In genomic region chr17:56770427-56770826, GRCh38 we compare ENCODE assay signal across 1 cellular context.
A peak's percentile ranks its signal among the peaks of the same experiment; 100 is the strongest.
TF ChIP-seq lines count a peak whose summit lies in the region.

No MANE protein-coding gene starts in this region.

TF ChIP-seq in HepG2, 621 proteins besides CTCF, POLR2A, EP300 and RAD21 (continued from another document):
- no peak for TF ChIP-seq MYPOP (CRISPR knock-in tag; IDR thresholded peaks at IDR 0.05)
- 0 out of 2 replicates have a peak, but pooled peaks have one; percentile 36 for TF ChIP-seq SP1 (IDR thresholded peaks at IDR 0.05)
- TF ChIP-seq SP1 (CRISPR knock-in tag; IDR thresholded peaks at IDR 0.05), result no peak
- no peak for TF ChIP-seq ZNF136 (CRISPR knock-in tag; IDR thresholded peaks at IDR 0.05; ENCODE audit: low read depth)
- no peak for TF ChIP-seq THYN1 (CRISPR knock-in tag; IDR thresholded peaks at IDR 0.05; ENCODE audit: borderline replicate concordance, low read depth)
- no peak for TF ChIP-seq ZNF605 (CRISPR knock-in tag; IDR thresholded peaks at IDR 0.05)
- no peak for TF ChIP-seq ZNF761 (CRISPR knock-in tag; conservative IDR thresholded peaks at IDR 0.05)
- TF ChIP-seq NBN (conservative IDR thresholded peaks at IDR 0.05), result peak; percentile 92; the same call in 1 of the 2 replicates
- TF ChIP-seq, protein P1, sequence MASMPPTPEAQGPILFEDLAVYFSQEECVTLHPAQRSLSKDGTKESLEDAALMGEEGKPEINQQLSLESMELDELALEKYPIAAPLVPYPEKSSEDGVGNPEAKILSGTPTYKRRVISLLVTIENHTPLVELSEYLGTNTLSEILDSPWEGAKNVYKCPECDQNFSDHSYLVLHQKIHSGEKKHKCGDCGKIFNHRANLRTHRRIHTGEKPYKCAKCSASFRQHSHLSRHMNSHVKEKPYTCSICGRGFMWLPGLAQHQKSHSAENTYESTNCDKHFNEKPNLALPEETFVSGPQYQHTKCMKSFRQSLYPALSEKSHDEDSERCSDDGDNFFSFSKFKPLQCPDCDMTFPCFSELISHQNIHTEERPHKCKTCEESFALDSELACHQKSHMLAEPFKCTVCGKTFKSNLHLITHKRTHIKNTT (CRISPR knock-in tag; IDR thresholded peaks at IDR 0.05), result no peak
- TF ChIP-seq BHLHE40 (IDR thresholded peaks at IDR 0.05; ENCODE audit: low read length), result no peak
- no peak for TF ChIP-seq KDM4B (CRISPR knock-in tag; IDR thresholded peaks at IDR 0.05)
- TF ChIP-seq ZNF724P (CRISPR knock-in tag; IDR thresholded peaks at IDR 0.05; ENCODE audit: borderline replicate concordance), result no peak
- no peak for TF ChIP-seq MED13 (CRISPR knock-in tag; IDR thresholded peaks at IDR 0.05)
- TF ChIP-seq REST (IDR thresholded peaks at IDR 0.05; ENCODE audit: borderline replicate concordance in 1 of 2, low read depth in 1 of 2, low read length in 2 of 2), result no peak
- TF ChIP-seq ZNF17 (CRISPR knock-in tag; IDR thresholded peaks at IDR 0.05), result no peak
- TF ChIP-seq ZNF850 (CRISPR knock-in tag; conservative IDR thresholded peaks at IDR 0.05), result no peak
- TF ChIP-seq SOX6 (IDR thresholded peaks at IDR 0.05), result 0 out of 2 replicates have a peak, but pooled peaks have one; percentile 9
- no peak for TF ChIP-seq SOX6 (CRISPR knock-in tag; IDR thresholded peaks at IDR 0.05)
- TF ChIP-seq, protein P2, sequence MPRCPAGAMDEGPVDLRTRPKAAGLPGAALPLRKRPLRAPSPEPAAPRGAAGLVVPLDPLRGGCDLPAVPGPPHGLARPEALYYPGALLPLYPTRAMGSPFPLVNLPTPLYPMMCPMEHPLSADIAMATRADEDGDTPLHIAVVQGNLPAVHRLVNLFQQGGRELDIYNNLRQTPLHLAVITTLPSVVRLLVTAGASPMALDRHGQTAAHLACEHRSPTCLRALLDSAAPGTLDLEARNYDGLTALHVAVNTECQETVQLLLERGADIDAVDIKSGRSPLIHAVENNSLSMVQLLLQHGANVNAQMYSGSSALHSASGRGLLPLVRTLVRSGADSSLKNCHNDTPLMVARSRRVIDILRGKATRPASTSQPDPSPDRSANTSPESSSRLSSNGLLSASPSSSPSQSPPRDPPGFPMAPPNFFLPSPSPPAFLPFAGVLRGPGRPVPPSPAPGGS (CRISPR knock-in tag; IDR thresholded peaks at IDR 0.05), result no peak
- no peak for TF ChIP-seq SALL2 (CRISPR knock-in tag; IDR thresholded peaks at IDR 0.05)
- no peak for TF ChIP-seq ZNF138 (CRISPR knock-in tag; IDR thresholded peaks at IDR 0.05; ENCODE audit: low read depth)
- TF ChIP-seq, protein P3, sequence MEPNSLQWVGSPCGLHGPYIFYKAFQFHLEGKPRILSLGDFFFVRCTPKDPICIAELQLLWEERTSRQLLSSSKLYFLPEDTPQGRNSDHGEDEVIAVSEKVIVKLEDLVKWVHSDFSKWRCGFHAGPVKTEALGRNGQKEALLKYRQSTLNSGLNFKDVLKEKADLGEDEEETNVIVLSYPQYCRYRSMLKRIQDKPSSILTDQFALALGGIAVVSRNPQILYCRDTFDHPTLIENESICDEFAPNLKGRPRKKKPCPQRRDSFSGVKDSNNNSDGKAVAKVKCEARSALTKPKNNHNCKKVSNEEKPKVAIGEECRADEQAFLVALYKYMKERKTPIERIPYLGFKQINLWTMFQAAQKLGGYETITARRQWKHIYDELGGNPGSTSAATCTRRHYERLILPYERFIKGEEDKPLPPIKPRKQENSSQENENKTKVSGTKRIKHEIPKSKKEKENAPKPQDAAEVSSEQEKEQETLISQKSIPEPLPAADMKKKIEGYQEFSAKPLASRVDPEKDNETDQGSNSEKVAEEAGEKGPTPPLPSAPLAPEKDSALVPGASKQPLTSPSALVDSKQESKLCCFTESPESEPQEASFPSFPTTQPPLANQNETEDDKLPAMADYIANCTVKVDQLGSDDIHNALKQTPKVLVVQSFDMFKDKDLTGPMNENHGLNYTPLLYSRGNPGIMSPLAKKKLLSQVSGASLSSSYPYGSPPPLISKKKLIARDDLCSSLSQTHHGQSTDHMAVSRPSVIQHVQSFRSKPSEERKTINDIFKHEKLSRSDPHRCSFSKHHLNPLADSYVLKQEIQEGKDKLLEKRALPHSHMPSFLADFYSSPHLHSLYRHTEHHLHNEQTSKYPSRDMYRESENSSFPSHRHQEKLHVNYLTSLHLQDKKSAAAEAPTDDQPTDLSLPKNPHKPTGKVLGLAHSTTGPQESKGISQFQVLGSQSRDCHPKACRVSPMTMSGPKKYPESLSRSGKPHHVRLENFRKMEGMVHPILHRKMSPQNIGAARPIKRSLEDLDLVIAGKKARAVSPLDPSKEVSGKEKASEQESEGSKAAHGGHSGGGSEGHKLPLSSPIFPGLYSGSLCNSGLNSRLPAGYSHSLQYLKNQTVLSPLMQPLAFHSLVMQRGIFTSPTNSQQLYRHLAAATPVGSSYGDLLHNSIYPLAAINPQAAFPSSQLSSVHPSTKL (CRISPR knock-in tag; IDR thresholded peaks at IDR 0.05), result no peak
- no peak for TF ChIP-seq HDAC1 (CRISPR knock-in tag; IDR thresholded peaks at IDR 0.05)
- TF ChIP-seq GMEB1 (CRISPR knock-in tag; IDR thresholded peaks at IDR 0.05; ENCODE audit: borderline replicate concordance), result no peak
- TF ChIP-seq ZNF772 (CRISPR knock-in tag; IDR thresholded peaks at IDR 0.05), result no peak
- no peak for TF ChIP-seq PPARG (CRISPR knock-in tag; conservative IDR thresholded peaks at IDR 0.05)
- no peak for TF ChIP-seq SNAI1 (CRISPR knock-in tag; IDR thresholded peaks at IDR 0.05; ENCODE audit: borderline replicate concordance)
- no peak for TF ChIP-seq ZNF512 (CRISPR knock-in tag; IDR thresholded peaks at IDR 0.05)
- TF ChIP-seq, protein P4, sequence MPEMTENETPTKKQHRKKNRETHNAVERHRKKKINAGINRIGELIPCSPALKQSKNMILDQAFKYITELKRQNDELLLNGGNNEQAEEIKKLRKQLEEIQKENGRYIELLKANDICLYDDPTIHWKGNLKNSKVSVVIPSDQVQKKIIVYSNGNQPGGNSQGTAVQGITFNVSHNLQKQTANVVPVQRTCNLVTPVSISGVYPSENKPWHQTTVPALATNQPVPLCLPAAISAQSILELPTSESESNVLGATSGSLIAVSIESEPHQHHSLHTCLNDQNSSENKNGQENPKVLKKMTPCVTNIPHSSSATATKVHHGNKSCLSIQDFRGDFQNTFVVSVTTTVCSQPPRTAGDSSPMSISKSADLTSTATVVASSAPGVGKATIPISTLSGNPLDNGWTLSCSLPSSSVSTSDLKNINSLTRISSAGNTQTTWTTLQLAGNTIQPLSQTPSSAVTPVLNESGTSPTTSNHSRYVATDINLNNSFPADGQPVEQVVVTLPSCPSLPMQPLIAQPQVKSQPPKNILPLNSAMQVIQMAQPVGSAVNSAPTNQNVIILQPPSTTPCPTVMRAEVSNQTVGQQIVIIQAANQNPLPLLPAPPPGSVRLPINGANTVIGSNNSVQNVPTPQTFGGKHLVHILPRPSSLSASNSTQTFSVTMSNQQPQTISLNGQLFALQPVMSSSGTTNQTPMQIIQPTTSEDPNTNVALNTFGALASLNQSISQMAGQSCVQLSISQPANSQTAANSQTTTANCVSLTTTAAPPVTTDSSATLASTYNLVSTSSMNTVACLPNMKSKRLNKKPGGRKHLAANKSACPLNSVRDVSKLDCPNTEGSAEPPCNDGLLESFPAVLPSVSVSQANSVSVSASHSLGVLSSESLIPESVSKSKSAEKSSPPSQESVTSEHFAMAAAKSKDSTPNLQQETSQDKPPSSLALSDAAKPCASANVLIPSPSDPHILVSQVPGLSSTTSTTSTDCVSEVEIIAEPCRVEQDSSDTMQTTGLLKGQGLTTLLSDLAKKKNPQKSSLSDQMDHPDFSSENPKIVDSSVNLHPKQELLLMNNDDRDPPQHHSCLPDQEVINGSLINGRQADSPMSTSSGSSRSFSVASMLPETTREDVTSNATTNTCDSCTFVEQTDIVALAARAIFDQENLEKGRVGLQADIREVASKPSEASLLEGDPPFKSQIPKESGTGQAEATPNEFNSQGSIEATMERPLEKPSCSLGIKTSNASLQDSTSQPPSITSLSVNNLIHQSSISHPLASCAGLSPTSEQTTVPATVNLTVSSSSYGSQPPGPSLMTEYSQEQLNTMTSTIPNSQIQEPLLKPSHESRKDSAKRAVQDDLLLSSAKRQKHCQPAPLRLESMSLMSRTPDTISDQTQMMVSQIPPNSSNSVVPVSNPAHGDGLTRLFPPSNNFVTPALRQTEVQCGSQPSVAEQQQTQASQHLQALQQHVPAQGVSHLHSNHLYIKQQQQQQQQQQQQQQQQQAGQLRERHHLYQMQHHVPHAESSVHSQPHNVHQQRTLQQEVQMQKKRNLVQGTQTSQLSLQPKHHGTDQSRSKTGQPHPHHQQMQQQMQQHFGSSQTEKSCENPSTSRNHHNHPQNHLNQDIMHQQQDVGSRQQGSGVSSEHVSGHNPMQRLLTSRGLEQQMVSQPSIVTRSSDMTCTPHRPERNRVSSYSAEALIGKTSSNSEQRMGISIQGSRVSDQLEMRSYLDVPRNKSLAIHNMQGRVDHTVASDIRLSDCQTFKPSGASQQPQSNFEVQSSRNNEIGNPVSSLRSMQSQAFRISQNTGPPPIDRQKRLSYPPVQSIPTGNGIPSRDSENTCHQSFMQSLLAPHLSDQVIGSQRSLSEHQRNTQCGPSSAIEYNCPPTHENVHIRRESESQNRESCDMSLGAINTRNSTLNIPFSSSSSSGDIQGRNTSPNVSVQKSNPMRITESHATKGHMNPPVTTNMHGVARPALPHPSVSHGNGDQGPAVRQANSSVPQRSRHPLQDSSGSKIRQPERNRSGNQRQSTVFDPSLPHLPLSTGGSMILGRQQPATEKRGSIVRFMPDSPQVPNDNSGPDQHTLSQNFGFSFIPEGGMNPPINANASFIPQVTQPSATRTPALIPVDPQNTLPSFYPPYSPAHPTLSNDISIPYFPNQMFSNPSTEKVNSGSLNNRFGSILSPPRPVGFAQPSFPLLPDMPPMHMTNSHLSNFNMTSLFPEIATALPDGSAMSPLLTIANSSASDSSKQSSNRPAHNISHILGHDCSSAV (CRISPR knock-in tag; IDR thresholded peaks at IDR 0.05; ENCODE audit: borderline replicate concordance), result no peak
- no peak for TF ChIP-seq GZF1 (CRISPR knock-in tag; IDR thresholded peaks at IDR 0.05)
- no peak for TF ChIP-seq TGIF2 (CRISPR knock-in tag; IDR thresholded peaks at IDR 0.05)
- no peak for TF ChIP-seq ZNF260 (CRISPR knock-in tag; IDR thresholded peaks at IDR 0.05; ENCODE audit: borderline replicate concordance, low read depth)
- no peak for TF ChIP-seq MIXL1 (CRISPR knock-in tag; IDR thresholded peaks at IDR 0.05)
